ENCODE assay signal across 8 cellular contexts in genomic region chr19:29263305-29264080, GRCh38. TPM values are rescaled to one million over a fixed set of nuclear protein-coding genes. Genes with fewer than 3 reads are reported as not detected.
DNase-seq lines count a peak whose midpoint lies in the region; ATAC-seq and TF ChIP-seq lines count a peak whose summit lies in the region.

No MANE protein-coding gene starts in this region.

- no peak overlapping the region for H3K14ac ChIP-seq in H9 (ENCODE audit: insufficient read depth, low read length)

- no peak overlapping the region for H3K4ac ChIP-seq in H9 (ENCODE audit: low read depth, low read length)

- H3K23ac ChIP-seq in H9 (ENCODE audit: insufficient read length, low read depth, low read length) = no peak overlapping the region

- no peak overlapping the region for H2AK5ac ChIP-seq in H9 (ENCODE audit: insufficient read length, low read length)

- H2BK12ac ChIP-seq in H9 (ENCODE audit: insufficient read length, low read depth, low read length) = no peak overlapping the region

- H3K9ac ChIP-seq in H9 (ENCODE audit: extremely low read depth, insufficient read length, low read length) = no peak overlapping the region

- H3K4me1 ChIP-seq in H9 (ENCODE audit: insufficient read depth, low read length) (no peaks in the 10 kb centered on the region), OCI-LY7 (ENCODE audit: insufficient read depth, low read length, poor library complexity, severe bottlenecking) (no peaks in the 10 kb centered on the region)

- no peaks in the 10 kb centered on the region for H3K23me2 ChIP-seq in H9 (ENCODE audit: insufficient read length, low read depth, low read length, poor library complexity, severe bottlenecking)

- H3K4me3 ChIP-seq in AG10803 (ENCODE audit: low read length) (no peak overlapping the region), OCI-LY7 (ENCODE audit: low read depth, low read length, poor library complexity, severe bottlenecking) (no peak overlapping the region)

- no peak overlapping the region for H4K5ac ChIP-seq in H9 (ENCODE audit: insufficient read length, low read depth, low read length)

- DNase-seq in AG10803 (ENCODE audit: low read depth) (peak; percentile 33), H9 (peak; percentile 68), OCI-LY7 (ENCODE audit: low spot score) (peak; percentile 53), Right ventricle myocardium inferior (ENCODE audit: missing footprints) (no peak), retina (peak; percentile 88)
- peak; percentile 21 for DNase-seq in activated effector memory CD4-positive, alpha-beta T cell treated with Interleukin-2 at 50 U/mL for 16 hours

- TF ChIP-seq CTCF in AG10803 (conservative IDR thresholded peaks at IDR 0.05; ENCODE audit: low read length) (peak; percentile 85), H9 (conservative IDR thresholded peaks at IDR 0.05) (peak; percentile 82), OCI-LY7 (conservative IDR thresholded peaks at IDR 0.05; ENCODE audit: low read length) (peak; percentile 88)

- H3K18ac ChIP-seq in H9 (ENCODE audit: insufficient read length, low read depth, low read length) = no peak overlapping the region

- peaks cover 11% of the 10 kb centered on the region for H3K27me3 Mint-ChIP-seq in H9 (ENCODE audit: low read depth)

- CTCF ChIA-PET in OCI-LY7 (lab: Charles Lee; ENCODE audit: unreplicated experiment) = interaction anchor here (0.6 kb wide), 1 partner anchor 430 kb away, joined by 3 read pairs; no protein-coding TSS in a partner anchor

- peaks cover 7% of the 10 kb centered on the region in 2 experiments for H3K9me3 Mint-ChIP-seq in H9

- ATAC-seq in Right ventricle myocardium inferior (peak; percentile 30), HG02623 (IDR thresholded peaks at IDR 0.05; ENCODE audit: unreplicated experiment) (no peak), HG03354 (IDR thresholded peaks at IDR 0.05; ENCODE audit: poor library complexity, severe bottlenecking, unreplicated experiment) (no peak)

- no peak overlapping the region for H2BK120ac ChIP-seq in H9 (ENCODE audit: low read depth, low read length, poor library complexity, severe bottlenecking)

- H2BK5ac ChIP-seq in H9 (ENCODE audit: insufficient read length, low read length) = no peak overlapping the region

- H4K20me1 ChIP-seq in H9 (ENCODE audit: control insufficient read depth, insufficient read depth, insufficient read length) (no peaks in the 10 kb centered on the region), OCI-LY7 (ENCODE audit: insufficient read depth, low read length) (no peaks in the 10 kb centered on the region)

- peaks cover 11 to 12% of the 10 kb centered on the region in 2 experiments for H3K4me1 Mint-ChIP-seq in H9

- peaks cover 6% of the 10 kb centered on the region for H3K9me3 ChIP-seq in H9 (ENCODE audit: control insufficient read depth, low read depth, low read length)
- H3K9me3 ChIP-seq in OCI-LY7 (ENCODE audit: low read length) = no peaks in the 10 kb centered on the region

- no peak overlapping the region for H2BK15ac ChIP-seq in H9 (ENCODE audit: low read depth, low read length)

- H3T11ph ChIP-seq in H9 (ENCODE audit: low read length) = no peak overlapping the region

- H4K8ac ChIP-seq in H9 (replicated peaks; ENCODE audit: insufficient read length, low read depth, low read length) = no peak overlapping the region

- H3K56ac ChIP-seq in H9 (ENCODE audit: insufficient read length, low read depth, low read length) = no peak overlapping the region

- no peak overlapping the region for H3K27ac Mint-ChIP-seq in H9

- no peaks in the 10 kb centered on the region for H3K36me3 ChIP-seq in OCI-LY7 (ENCODE audit: insufficient read depth, low read length)

- H3K79me2 ChIP-seq in H9 (ENCODE audit: insufficient read depth, low read length) = no peaks in the 10 kb centered on the region
- no peaks in the 10 kb centered on the region for H3K79me2 ChIP-seq in OCI-LY7 (ENCODE audit: insufficient read depth, low read depth, low read length)

- no peak overlapping the region for H2AFZ ChIP-seq in H9 (ENCODE audit: low read length)
- no peak overlapping the region for H2AFZ ChIP-seq in OCI-LY7 (ENCODE audit: low read length)

- H3K79me1 ChIP-seq in H9 (ENCODE audit: insufficient read depth, low read depth, low read length, poor library complexity, severe bottlenecking) = no peaks in the 10 kb centered on the region

- H3K4me2 ChIP-seq in H9 (ENCODE audit: insufficient read depth, insufficient read length, low read length) (no peak overlapping the region), OCI-LY7 (ENCODE audit: low read length) (no peak overlapping the region)

- no peaks in the 10 kb centered on the region for H3K9me2 ChIP-seq in OCI-LY7 (ENCODE audit: insufficient read depth, low read length)

- no peak overlapping the region for H4K91ac ChIP-seq in H9 (ENCODE audit: insufficient read length, low read depth, low read length)

- BruUV-seq in OCI-LY7 (replicated peaks; lab: Mats Ljungman, UMichigan) = no TSS peak

- POLR2A ChIA-PET in OCI-LY7 (lab: Charles Lee) = interaction anchor here (0.6 kb wide), 1 partner anchor 13 kb away, joined by 5 read pairs; no protein-coding TSS in a partner anchor

- no peak overlapping the region for H2BK20ac ChIP-seq in H9 (ENCODE audit: low read depth, low read length, poor library complexity, severe bottlenecking)

- peaks cover 2 to 9% (median 8%) of the 10 kb centered on the region in 3 experiments; a peak in 4 of 7 replicates for H3K36me3 Mint-ChIP-seq in H9 (ENCODE audit: insufficient read depth in 1 of 3, low read depth in 3 of 3)

- H3K27ac ChIP-seq in H9 (ENCODE audit: insufficient read length, low read depth, low read length) (no peak overlapping the region), OCI-LY7 (ENCODE audit: low read depth, low read length, poor library complexity, severe bottlenecking) (no peak overlapping the region)

- intact Hi-C loops in OCI-LY7 (cut with micrococcal nuclease; ENCODE audit: unreplicated experiment) = loop anchor here (5.0 kb wide), 1 partner anchor 526 kb away; no protein-coding TSS in a partner anchor
- intact Hi-C loops in Right ventricle myocardium inferior (cut with DNase I) = loop anchor here (10.0 kb wide), 1 partner anchor 529 kb away; no protein-coding TSS in a partner anchor

- H3K27me3 ChIP-seq in H9 (ENCODE audit: insufficient read depth, low read length) = no peaks in the 10 kb centered on the region; the same call in 1 of the 2 replicates

- no peak overlapping the region for H3K4me3 Mint-ChIP-seq in H9

- WGBS in H9 (ENCODE audit: extremely low coverage, insufficient read length, low lambda C conversion rate) = no CpG with 5 or more reads among the region's 8 CpGs

RNA-seq across cellular contexts. Expression of gene UQCRFS1, which starts 50.5 kb away (rescaled TPM):
- total RNA-seq in H9 (2021) = 46.1 and 46.4 TPM in 2 replicates
- total RNA-seq in OCI-LY7 (2014; rRNA removed; shearing (Covaris generic)) = 32.6 and 40.6 TPM in 2 replicates
- total RNA-seq in OCI-LY7 (2022) = 40.0 and 42.6 TPM in 2 replicates
- total RNA-seq in Right ventricle myocardium inferior = 168 TPM
